In the genomic region with DNA sequence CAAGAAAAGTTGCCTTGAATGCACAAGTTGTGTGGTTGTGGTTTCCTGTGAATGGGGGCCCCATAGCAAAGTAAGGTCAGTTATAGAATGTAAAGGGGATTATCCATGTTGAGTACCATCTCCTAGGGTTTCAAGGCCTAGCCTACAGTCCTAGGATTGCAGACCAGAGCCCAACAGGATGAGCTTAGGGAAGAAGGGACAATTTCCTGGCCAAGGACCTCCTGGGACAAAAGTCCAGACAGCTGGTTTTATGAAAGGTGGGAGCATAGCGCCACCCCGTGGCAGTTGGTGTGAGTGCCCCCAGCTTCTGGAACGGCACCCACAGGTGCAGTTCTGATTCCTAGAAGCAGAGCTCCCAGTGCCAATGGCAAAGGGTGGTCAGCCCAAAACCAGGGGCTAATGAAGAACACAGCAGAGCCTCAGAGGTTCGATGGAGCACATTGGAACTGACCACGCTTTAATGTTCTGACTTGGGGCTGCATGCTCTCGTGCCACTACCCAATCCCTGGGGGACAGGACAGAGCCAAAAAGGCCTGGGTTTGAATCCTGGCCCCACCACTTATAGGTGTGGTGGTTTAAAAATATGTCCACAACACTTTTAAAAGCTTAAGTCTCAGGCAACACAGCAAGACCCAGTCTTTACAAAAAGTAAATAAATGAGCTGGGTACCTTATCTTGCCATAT, we compare ENCODE assay signal across 2 cellular contexts.
TF ChIP-seq lines count a peak whose summit lies in the region.

No MANE protein-coding gene starts in this region.

TF ChIP-seq in GM23338, 12 proteins besides CTCF, POLR2A, EP300 and RAD21 (continues in another document):
- TF ChIP-seq ZNF331 (CRISPR knock-in tag; IDR thresholded peaks at IDR 0.05; ENCODE audit: low read depth) (no peak), STAT1 (IDR thresholded peaks at IDR 0.05; ENCODE audit: unreplicated experiment) (no peak), EZH2phosphoT487 (IDR thresholded peaks at IDR 0.05; ENCODE audit: unreplicated experiment) (no peak), POLR2AphosphoS5 (IDR thresholded peaks at IDR 0.05; ENCODE audit: low read depth) (no peak), EZH2 (IDR thresholded peaks at IDR 0.05; ENCODE audit: low read depth, unreplicated experiment) (no peak), ZNF114 (CRISPR knock-in tag; IDR thresholded peaks at IDR 0.05) (no peak), JUNB (IDR thresholded peaks at IDR 0.05; ENCODE audit: unreplicated experiment) (no peak), NANOG (IDR thresholded peaks at IDR 0.05; ENCODE audit: borderline replicate concordance) (no peak), CREB1 (CRISPR knock-in tag; IDR thresholded peaks at IDR 0.05; ENCODE audit: low read depth) (no peak)
- TF ChIP-seq, protein P1, sequence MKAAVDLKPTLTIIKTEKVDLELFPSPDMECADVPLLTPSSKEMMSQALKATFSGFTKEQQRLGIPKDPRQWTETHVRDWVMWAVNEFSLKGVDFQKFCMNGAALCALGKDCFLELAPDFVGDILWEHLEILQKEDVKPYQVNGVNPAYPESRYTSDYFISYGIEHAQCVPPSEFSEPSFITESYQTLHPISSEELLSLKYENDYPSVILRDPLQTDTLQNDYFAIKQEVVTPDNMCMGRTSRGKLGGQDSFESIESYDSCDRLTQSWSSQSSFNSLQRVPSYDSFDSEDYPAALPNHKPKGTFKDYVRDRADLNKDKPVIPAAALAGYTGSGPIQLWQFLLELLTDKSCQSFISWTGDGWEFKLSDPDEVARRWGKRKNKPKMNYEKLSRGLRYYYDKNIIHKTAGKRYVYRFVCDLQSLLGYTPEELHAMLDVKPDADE (IDR thresholded peaks at IDR 0.05) = no peak
- TF ChIP-seq, protein P2, sequence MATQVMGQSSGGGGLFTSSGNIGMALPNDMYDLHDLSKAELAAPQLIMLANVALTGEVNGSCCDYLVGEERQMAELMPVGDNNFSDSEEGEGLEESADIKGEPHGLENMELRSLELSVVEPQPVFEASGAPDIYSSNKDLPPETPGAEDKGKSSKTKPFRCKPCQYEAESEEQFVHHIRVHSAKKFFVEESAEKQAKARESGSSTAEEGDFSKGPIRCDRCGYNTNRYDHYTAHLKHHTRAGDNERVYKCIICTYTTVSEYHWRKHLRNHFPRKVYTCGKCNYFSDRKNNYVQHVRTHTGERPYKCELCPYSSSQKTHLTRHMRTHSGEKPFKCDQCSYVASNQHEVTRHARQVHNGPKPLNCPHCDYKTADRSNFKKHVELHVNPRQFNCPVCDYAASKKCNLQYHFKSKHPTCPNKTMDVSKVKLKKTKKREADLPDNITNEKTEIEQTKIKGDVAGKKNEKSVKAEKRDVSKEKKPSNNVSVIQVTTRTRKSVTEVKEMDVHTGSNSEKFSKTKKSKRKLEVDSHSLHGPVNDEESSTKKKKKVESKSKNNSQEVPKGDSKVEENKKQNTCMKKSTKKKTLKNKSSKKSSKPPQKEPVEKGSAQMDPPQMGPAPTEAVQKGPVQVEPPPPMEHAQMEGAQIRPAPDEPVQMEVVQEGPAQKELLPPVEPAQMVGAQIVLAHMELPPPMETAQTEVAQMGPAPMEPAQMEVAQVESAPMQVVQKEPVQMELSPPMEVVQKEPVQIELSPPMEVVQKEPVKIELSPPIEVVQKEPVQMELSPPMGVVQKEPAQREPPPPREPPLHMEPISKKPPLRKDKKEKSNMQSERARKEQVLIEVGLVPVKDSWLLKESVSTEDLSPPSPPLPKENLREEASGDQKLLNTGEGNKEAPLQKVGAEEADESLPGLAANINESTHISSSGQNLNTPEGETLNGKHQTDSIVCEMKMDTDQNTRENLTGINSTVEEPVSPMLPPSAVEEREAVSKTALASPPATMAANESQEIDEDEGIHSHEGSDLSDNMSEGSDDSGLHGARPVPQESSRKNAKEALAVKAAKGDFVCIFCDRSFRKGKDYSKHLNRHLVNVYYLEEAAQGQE (IDR thresholded peaks at IDR 0.05; ENCODE audit: unreplicated experiment) = no peak

TF ChIP-seq in endothelial cell of umbilical vein, 7 proteins besides CTCF, POLR2A, EP300 and RAD21:
- TF ChIP-seq, protein P3, sequence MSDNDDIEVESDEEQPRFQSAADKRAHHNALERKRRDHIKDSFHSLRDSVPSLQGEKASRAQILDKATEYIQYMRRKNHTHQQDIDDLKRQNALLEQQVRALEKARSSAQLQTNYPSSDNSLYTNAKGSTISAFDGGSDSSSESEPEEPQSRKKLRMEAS (IDR thresholded peaks at IDR 0.05; ENCODE audit: insufficient read depth, insufficient read length) = no peak
- TF ChIP-seq JUN (IDR thresholded peaks at IDR 0.05; ENCODE audit: borderline replicate concordance, insufficient read depth, insufficient read length, low read depth) = no peak
- no peak for TF ChIP-seq POLR2AphosphoS5 (IDR thresholded peaks at IDR 0.05; ENCODE audit: insufficient read depth, low read depth, low read length)
- no peak for TF ChIP-seq FOS (IDR thresholded peaks at IDR 0.05; ENCODE audit: borderline replicate concordance, insufficient read depth, low read length)
- no peak for TF ChIP-seq MYC (IDR thresholded peaks at IDR 0.05; ENCODE audit: low read depth, low read length)
- TF ChIP-seq GATA2 (IDR thresholded peaks at IDR 0.05; ENCODE audit: insufficient read depth, insufficient read length, low read depth, low read length) = no peak
- no peak for TF ChIP-seq EZH2 (IDR thresholded peaks at IDR 0.05; ENCODE audit: borderline replicate concordance, low read depth, low read length, severe bottlenecking)
TF ChIP-seq in endothelial cell of umbilical vein: peak in this region for 0.
